In the genomic region with DNA sequence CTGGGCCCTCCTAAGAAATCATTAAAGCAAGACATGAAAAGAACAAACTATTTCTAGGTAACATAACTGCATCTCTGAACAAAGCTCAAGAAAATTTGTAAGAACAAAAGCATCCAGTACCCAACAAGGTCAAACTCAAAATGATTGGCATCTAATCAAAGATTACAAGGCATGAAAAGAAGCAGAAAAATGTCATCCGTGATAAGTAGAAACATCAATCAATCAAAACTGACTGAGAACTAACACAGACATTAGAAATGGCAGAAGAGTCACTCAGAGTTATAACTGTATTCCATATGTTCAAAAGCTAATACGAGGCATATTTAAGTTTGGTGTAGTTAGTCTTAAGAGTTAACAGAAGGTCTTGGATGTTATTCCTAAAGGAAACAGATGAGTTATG, we compare ENCODE assay signal across 10 cellular contexts.
"Had no signal": no experiment of that assay in that cellular context is flagged by ENCODE, and none has a peak within 500 bp of the region (broad histone marks: within the 10 kb centered on the region; RNA-seq: fewer than 3 reads in every experiment).

No MANE protein-coding gene starts in this region.

- H3K4me1 Mint-ChIP-seq: GM23338, IgD-negative memory B cell had no signal

- H3K4me3 ChIP-seq: GM23338 had no signal

- H3K9me3 Mint-ChIP-seq: GM23338, HFFc6 had no signal

- FAIRE-seq: H1, H54, HepG2 had no signal

- H3K4me3 Mint-ChIP-seq: GM23338, H9, HFFc6, IgD-negative memory B cell had no signal

- H3K4me2 ChIP-seq: GM23338 had no signal

- H3K27ac Mint-ChIP-seq: GM23338, H9, HFFc6, IgD-negative memory B cell had no signal

- DNase-seq: H9, HCEC 1CT, HFFc6, KG1 had no signal

- H3K27ac ChIP-seq: HL-60 had no signal

- ATAC-seq: GM23338, HepG2 had no signal
